In the genomic region with DNA sequence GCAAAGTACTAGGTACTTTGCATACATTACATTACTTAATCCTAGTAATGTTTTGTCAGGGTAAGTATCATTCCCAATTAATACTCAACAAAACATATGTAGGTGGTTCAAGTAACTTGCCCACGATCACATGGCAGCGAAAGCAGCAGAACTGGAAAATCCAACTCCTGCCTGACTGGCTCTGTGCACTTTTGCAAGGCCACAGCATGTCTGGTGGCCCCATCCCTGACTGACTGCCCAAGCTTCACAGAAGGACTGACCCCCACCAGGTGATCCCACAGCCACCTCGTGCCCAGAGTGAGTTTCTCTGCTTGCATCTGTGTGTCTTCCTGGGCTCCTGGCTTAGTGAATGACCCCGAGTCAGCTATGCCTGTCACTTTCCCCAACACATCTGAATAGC, we compare ENCODE assay signal across 19 cellular contexts. TPM values are rescaled to one million over a fixed set of nuclear protein-coding genes. Genes with fewer than 3 reads are reported as not detected.
DNase-seq lines count a peak whose midpoint lies in the region; ATAC-seq and TF ChIP-seq lines count a peak whose summit lies in the region.
"Had no signal": no experiment of that assay in that cellular context is flagged by ENCODE, and none has a peak within 500 bp of the region (broad histone marks: within the 10 kb centered on the region; RNA-seq: fewer than 3 reads in every experiment).

No MANE protein-coding gene starts in this region.

- no peaks in the 10 kb centered on the region for H3K4me1 Mint-ChIP-seq in chondrocyte (ENCODE audit: low read depth)
- peaks cover 5% of the 10 kb centered on the region for H3K4me1 Mint-ChIP-seq in stimulated activated effector memory CD8-positive, alpha-beta T cell treated with anti-CD3 and anti-CD28 coated beads, Interleukin-12 subunit alpha, Interleukin-12 subunit beta, amount 100 ng/mL, for 72 hours

- H3K9me3 ChIP-seq in HEK293 (ENCODE audit: control insufficient read depth, insufficient read depth, low read depth, low read length) (no peaks in the 10 kb centered on the region), upper lobe of right lung (no peaks in the 10 kb centered on the region)
- H3K9me3 ChIP-seq: BLaER1, sigmoid colon had no signal

- TF ChIP-seq CTCF in HEK293 (tag by site-specific recombination; IDR thresholded peaks at IDR 0.05) (no peak), chondrocyte (IDR thresholded peaks at IDR 0.05) (no peak), upper lobe of right lung (IDR thresholded peaks at IDR 0.05) (no peak)

- H3K27ac Mint-ChIP-seq in chondrocyte (ENCODE audit: unreplicated experiment) = peak overlapping the region; percentile 54
- H3K27ac Mint-ChIP-seq in stimulated activated effector memory CD8-positive, alpha-beta T cell treated with anti-CD3 and anti-CD28 coated beads, Interleukin-12 subunit alpha, Interleukin-12 subunit beta, amount 100 ng/mL, for 72 hours = peak overlapping the region; percentile 83

- H3K27ac ChIP-seq in HEK293 (ENCODE audit: extremely low read depth, low read depth, low read length) (no peak overlapping the region), upper lobe of right lung (no peak overlapping the region)
- H3K27ac ChIP-seq: BLaER1 had no signal

- POLR2A ChIA-PET in HEK293 (lab: Yijun Ruan, JAX) = no interaction called here

- H3K36me3 Mint-ChIP-seq in chondrocyte (ENCODE audit: low read depth) = peaks cover 29% of the 10 kb centered on the region
- peaks cover 100% of the 10 kb centered on the region for H3K36me3 Mint-ChIP-seq in stimulated activated effector memory CD8-positive, alpha-beta T cell treated with anti-CD3 and anti-CD28 coated beads, Interleukin-12 subunit alpha, Interleukin-12 subunit beta, amount 100 ng/mL, for 72 hours

- H3K4me3 ChIP-seq in HEK293 (ENCODE audit: low read depth, low read length) (no peak overlapping the region), upper lobe of right lung (no peak overlapping the region)
- H3K4me3 ChIP-seq: BLaER1, sigmoid colon had no signal

- no peaks in the 10 kb centered on the region for H3K27me3 ChIP-seq in upper lobe of right lung
- H3K27me3 ChIP-seq: BLaER1, sigmoid colon had no signal

- no peaks in the 10 kb centered on the region for H3K27me3 Mint-ChIP-seq in chondrocyte (ENCODE audit: low read depth)

- CTCF ChIA-PET in HEK293 (lab: Yijun Ruan, JAX) = interaction anchor here (0.7 to 4.6 kb wide), 4 partner anchors 16 to 150 kb away, joined by 3 to 24 read pairs (median 3); no protein-coding TSS in a partner anchor

- H3K4me1 ChIP-seq in HEK293 (ENCODE audit: control insufficient read depth, insufficient read depth, low read length) (no peaks in the 10 kb centered on the region), upper lobe of right lung (no peaks in the 10 kb centered on the region)

- H3K4me3 Mint-ChIP-seq in chondrocyte (ENCODE audit: unreplicated experiment) = no peak overlapping the region
- H3K4me3 Mint-ChIP-seq in stimulated activated effector memory CD8-positive, alpha-beta T cell treated with anti-CD3 and anti-CD28 coated beads, Interleukin-12 subunit alpha, Interleukin-12 subunit beta, amount 100 ng/mL, for 72 hours = no peak overlapping the region
- H3K4me3 Mint-ChIP-seq: immature natural killer cell had no signal

- ATAC-seq in stimulated activated effector memory CD8-positive, alpha-beta T cell treated with anti-CD3 and anti-CD28 coated beads, Interleukin-12 subunit alpha, Interleukin-12 subunit beta, amount 100 ng/mL, for 72 hours = no peak
- ATAC-seq in upper lobe of right lung = no peak

- no peaks in the 10 kb centered on the region for H3K9me3 Mint-ChIP-seq in chondrocyte (ENCODE audit: low read depth)
- no peaks in the 10 kb centered on the region for H3K9me3 Mint-ChIP-seq in stimulated activated effector memory CD8-positive, alpha-beta T cell treated with anti-CD3 and anti-CD28 coated beads, Interleukin-12 subunit alpha, Interleukin-12 subunit beta, amount 100 ng/mL, for 72 hours
- H3K9me3 Mint-ChIP-seq: immature natural killer cell had no signal

- H3K36me3 ChIP-seq in HEK293 (ENCODE audit: control insufficient read depth in 2 of 2, insufficient read depth in 1 of 2, low read length in 2 of 2) = peaks cover 66 to 93% of the 10 kb centered on the region in 2 experiments
- H3K36me3 ChIP-seq in upper lobe of right lung = peaks cover 97% of the 10 kb centered on the region

- DNase-seq in DMS53 (lab: John Stamatoyannopoulos, UW) = peak; percentile 15
- DNase-seq in DMS53 treated with DMSO at 0.1 percent for 48 hours (lab: John Stamatoyannopoulos, UW; ENCODE audit: unreplicated experiment) = no peak
- peak; percentile 25 for DNase-seq in chondrocyte (ENCODE audit: low spot score)
- DNase-seq in stimulated activated effector memory CD8-positive, alpha-beta T cell treated with anti-CD3 and anti-CD28 coated beads, Interleukin-12 subunit alpha, Interleukin-12 subunit beta, amount 100 ng/mL, for 72 hours (ENCODE audit: low spot score in 2 of 2) = no peak
- DNase-seq in upper lobe of right lung = no peak
- no peak for DNase-seq in NCI-H748 (lab: John Stamatoyannopoulos, UW; ENCODE audit: unreplicated experiment)
- DNase-seq in head of caudate nucleus = no peak
- DNase-seq: 8988T; activated CD4-positive, alpha-beta T cell treated with anti-CD3 and anti-CD28 coated beads for 48 hours; activated T-cell treated with anti-CD3 and anti-CD28 coated beads for 4 hours; DMS153; effector CD4-positive, alpha-beta T cell; immature natural killer cell; NCI-H146; occipital lobe; sigmoid colon; stimulated activated CD4-positive, alpha-beta T cell treated with anti-CD3 and anti-CD28 coated beads, Interleukin-1b, Interleukin-23, amount 100 ng/mL, for 48 hours had no signal

- intact Hi-C loops in upper lobe of right lung (cut with DNase I) = no loop called here
- intact Hi-C loops in head of caudate nucleus (cut with DNase I) = no loop called here

TF ChIP-seq in HEK293, 187 proteins besides CTCF, POLR2A, EP300 and RAD21:
- TF ChIP-seq ZNF239 (tag by site-specific recombination; IDR thresholded peaks at IDR 0.05) = no peak
- TF ChIP-seq REPIN1 (tag by site-specific recombination; IDR thresholded peaks at IDR 0.05; ENCODE audit: low read depth) = no peak
- TF ChIP-seq, protein P1, sequence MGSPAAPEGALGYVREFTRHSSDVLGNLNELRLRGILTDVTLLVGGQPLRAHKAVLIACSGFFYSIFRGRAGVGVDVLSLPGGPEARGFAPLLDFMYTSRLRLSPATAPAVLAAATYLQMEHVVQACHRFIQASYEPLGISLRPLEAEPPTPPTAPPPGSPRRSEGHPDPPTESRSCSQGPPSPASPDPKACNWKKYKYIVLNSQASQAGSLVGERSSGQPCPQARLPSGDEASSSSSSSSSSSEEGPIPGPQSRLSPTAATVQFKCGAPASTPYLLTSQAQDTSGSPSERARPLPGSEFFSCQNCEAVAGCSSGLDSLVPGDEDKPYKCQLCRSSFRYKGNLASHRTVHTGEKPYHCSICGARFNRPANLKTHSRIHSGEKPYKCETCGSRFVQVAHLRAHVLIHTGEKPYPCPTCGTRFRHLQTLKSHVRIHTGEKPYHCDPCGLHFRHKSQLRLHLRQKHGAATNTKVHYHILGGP (tag by site-specific recombination; IDR thresholded peaks at IDR 0.05) = no peak
- peak; percentile 63; the same call in 1 of the 2 replicates for TF ChIP-seq ZNF600 (tag by site-specific recombination; IDR thresholded peaks at IDR 0.05)
- TF ChIP-seq ZNF837 (tag by site-specific recombination; IDR thresholded peaks at IDR 0.05) = no peak

RNA-seq across cellular contexts. Expression of a gene that starts 11.4 kb away (rescaled TPM):
- 78.3 to 86.0 TPM (median 79.4 TPM) in 3 replicates for total RNA-seq in chondrocyte
- total RNA-seq in upper lobe of right lung = 51.1 TPM

RNA-seq across cellular contexts. Expression of a gene that starts 39.2 kb away (rescaled TPM):
- 51.1 to 61.0 TPM (median 51.2 TPM) in 3 replicates for total RNA-seq in chondrocyte
- 75.9 TPM for total RNA-seq in upper lobe of right lung

RNA-seq across cellular contexts. Expression of a gene that starts 41.9 kb away (rescaled TPM):
- 54.7 to 57.0 TPM (median 56.9 TPM) in 3 replicates for total RNA-seq in chondrocyte
- 28.8 TPM for total RNA-seq in upper lobe of right lung

RNA-seq across cellular contexts. Expression of a gene that starts 47.6 kb away (rescaled TPM):
- 0.70 to 0.99 TPM (median 0.77 TPM) in 3 replicates for total RNA-seq in chondrocyte
- 1.0 TPM for total RNA-seq in upper lobe of right lung

RNA-seq across cellular contexts. Expression of a gene that starts 59.2 kb away (rescaled TPM):
- 181 to 189 TPM (median 187 TPM) in 3 replicates for total RNA-seq in chondrocyte
- 112 TPM for total RNA-seq in upper lobe of right lung

Comparison
In these comparisons a context has a peak if more than half of its experiments do, and no peak if none do; other contexts are left out.
1. DNase-seq: peak in DMS53 (single experiment) and chondrocyte (single experiment); none in DMS53 treated with DMSO at 0.1 percent for 48 hours (single experiment), stimulated activated effector memory CD8-positive, alpha-beta T cell treated with anti-CD3 and anti-CD28 coated beads, Interleukin-12 subunit alpha, Interleukin-12 subunit beta, amount 100 ng/mL, for 72 hours (0 of 2), upper lobe of right lung (single experiment), NCI-H748 (single experiment) and head of caudate nucleus (0 of 42).